Comparison of ENCODE assay signal across 1 cellular context in genomic region chr7:98628916-98629525, GRCh38.
TF ChIP-seq lines count a peak whose summit lies in the region.

No MANE protein-coding gene starts in this region.

TF ChIP-seq in HEK293T, 16 proteins besides CTCF, POLR2A, EP300 and RAD21 (continued from another document):
- no peak for TF ChIP-seq ZNF384 (IDR thresholded peaks at IDR 0.05)
- TF ChIP-seq FOXA1 (IDR thresholded peaks at IDR 0.05): no peak
- TF ChIP-seq ELF4 (IDR thresholded peaks at IDR 0.05): no peak
- no peak for TF ChIP-seq FOXK2 (IDR thresholded peaks at IDR 0.05)
- no peak for TF ChIP-seq CTBP1 (IDR thresholded peaks at IDR 0.05; ENCODE audit: borderline replicate concordance)
- TF ChIP-seq TARDBP (IDR thresholded peaks at IDR 0.05): no peak
- TF ChIP-seq PKNOX1 (IDR thresholded peaks at IDR 0.05): no peak
- TF ChIP-seq L3MBTL2 (conservative IDR thresholded peaks at IDR 0.05): no peak
- TF ChIP-seq LEF1 (IDR thresholded peaks at IDR 0.05; ENCODE audit: borderline replicate concordance): no peak
- no peak for TF ChIP-seq BHLHE40 (IDR thresholded peaks at IDR 0.05; ENCODE audit: borderline replicate concordance)
- no peak for TF ChIP-seq ARNT (IDR thresholded peaks at IDR 0.05)
- TF ChIP-seq NFRKB (IDR thresholded peaks at IDR 0.05): no peak
- no peak for TF ChIP-seq HDGF (IDR thresholded peaks at IDR 0.05; ENCODE audit: borderline replicate concordance)
